ENCODE assay signal across 1 cellular context in the genomic region with DNA sequence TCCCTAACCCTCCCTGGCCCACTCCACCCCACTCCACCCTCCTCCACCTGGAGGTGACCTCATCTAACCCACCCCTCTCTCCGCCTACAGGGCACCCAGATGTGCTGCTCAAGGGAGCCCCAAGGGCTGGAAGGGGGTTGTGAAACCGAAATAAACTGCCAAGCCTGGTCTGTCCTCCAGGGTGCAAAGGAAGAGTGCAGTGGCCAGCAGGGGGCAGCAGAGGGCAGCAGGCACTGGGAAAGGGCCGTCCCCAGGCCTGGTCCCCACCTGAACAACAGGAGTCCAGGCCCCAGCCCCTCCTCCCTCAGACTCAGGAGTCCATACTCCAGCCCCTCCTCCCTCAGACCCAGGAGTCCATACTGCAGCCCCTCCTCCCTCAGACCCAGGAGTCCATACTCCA.
TF ChIP-seq lines count a peak whose summit lies in the region.

No MANE protein-coding gene starts in this region.

TF ChIP-seq in HepG2, 621 proteins besides CTCF, POLR2A, EP300 and RAD21 (continued from another document and continues in another):
- 0 out of 2 replicates have a peak, but pooled peaks have one; percentile 25 for TF ChIP-seq ZBTB26 (CRISPR knock-in tag; IDR thresholded peaks at IDR 0.05; ENCODE audit: borderline replicate concordance)
- TF ChIP-seq ZNF33B (CRISPR knock-in tag; IDR thresholded peaks at IDR 0.05), result 0 out of 2 replicates have a peak, but pooled peaks have one; percentile 48
- peak; percentile 48; the same call in 1 of the 2 replicates for TF ChIP-seq ZBTB38 (CRISPR knock-in tag; IDR thresholded peaks at IDR 0.05)
- peak; percentile 49; the same call in 1 of the 2 replicates for TF ChIP-seq ZNF746 (CRISPR knock-in tag; IDR thresholded peaks at IDR 0.05)
- TF ChIP-seq ZNF20 (CRISPR knock-in tag; IDR thresholded peaks at IDR 0.05), result no peak
- TF ChIP-seq MEIS1 (CRISPR knock-in tag; IDR thresholded peaks at IDR 0.05; ENCODE audit: borderline replicate concordance), result 0 out of 2 replicates have a peak, but pooled peaks have one; percentile 34
- peak; percentile 41; the same call in 1 of the 2 replicates for TF ChIP-seq KDM1A (CRISPR knock-in tag; IDR thresholded peaks at IDR 0.05)
- TF ChIP-seq WIZ (CRISPR knock-in tag; IDR thresholded peaks at IDR 0.05), result no peak
- TF ChIP-seq, protein P1, sequence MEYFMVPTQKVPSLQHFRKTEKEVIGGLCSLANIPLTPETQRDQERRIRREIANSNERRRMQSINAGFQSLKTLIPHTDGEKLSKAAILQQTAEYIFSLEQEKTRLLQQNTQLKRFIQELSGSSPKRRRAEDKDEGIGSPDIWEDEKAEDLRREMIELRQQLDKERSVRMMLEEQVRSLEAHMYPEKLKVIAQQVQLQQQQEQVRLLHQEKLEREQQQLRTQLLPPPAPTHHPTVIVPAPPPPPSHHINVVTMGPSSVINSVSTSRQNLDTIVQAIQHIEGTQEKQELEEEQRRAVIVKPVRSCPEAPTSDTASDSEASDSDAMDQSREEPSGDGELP (IDR thresholded peaks at IDR 0.05; ENCODE audit: borderline replicate concordance, low read depth), result peak; percentile 16; the same call in 1 of the 2 replicates
- TF ChIP-seq HOXA3 (CRISPR knock-in tag; IDR thresholded peaks at IDR 0.05), result peak; percentile 75
- no peak for TF ChIP-seq ARID3A (IDR thresholded peaks at IDR 0.05; ENCODE audit: low read depth, low read length)
- TF ChIP-seq ZNF589 (CRISPR knock-in tag; conservative IDR thresholded peaks at IDR 0.05), result no peak
- peak; percentile 62 for TF ChIP-seq ZMYM4 (CRISPR knock-in tag; IDR thresholded peaks at IDR 0.05)
- no peak for TF ChIP-seq NR2F1 (CRISPR knock-in tag; IDR thresholded peaks at IDR 0.05)
- TF ChIP-seq ZNF496 (CRISPR knock-in tag; IDR thresholded peaks at IDR 0.05; ENCODE audit: insufficient replicate concordance), result no peak
- TF ChIP-seq ELF4 (CRISPR knock-in tag; IDR thresholded peaks at IDR 0.05; ENCODE audit: borderline replicate concordance), result no peak
- TF ChIP-seq NR2F6 (IDR thresholded peaks at IDR 0.05), result no peak
- peak; percentile 46 for TF ChIP-seq NR2F6 (CRISPR knock-in tag; IDR thresholded peaks at IDR 0.05)
- no peak for TF ChIP-seq ZNF256 (CRISPR knock-in tag; conservative IDR thresholded peaks at IDR 0.05)
- TF ChIP-seq CBFB (CRISPR knock-in tag; IDR thresholded peaks at IDR 0.05), result peak; percentile 44; the same call in 1 of the 2 replicates
- no peak for TF ChIP-seq SIX1 (CRISPR knock-in tag; IDR thresholded peaks at IDR 0.05; ENCODE audit: borderline replicate concordance)
- TF ChIP-seq NAIF1 (CRISPR knock-in tag; IDR thresholded peaks at IDR 0.05; ENCODE audit: borderline replicate concordance), result no peak
- peak; percentile 85; the same call in 1 of the 2 replicates for TF ChIP-seq ZNF556 (CRISPR knock-in tag; IDR thresholded peaks at IDR 0.05; ENCODE audit: borderline replicate concordance)
- no peak for TF ChIP-seq ARID2 (CRISPR knock-in tag; IDR thresholded peaks at IDR 0.05; ENCODE audit: borderline replicate concordance)
- 0 out of 2 replicates have a peak, but pooled peaks have one; percentile 36 for TF ChIP-seq ZBTB25 (CRISPR knock-in tag; IDR thresholded peaks at IDR 0.05)
- TF ChIP-seq ETV6 (CRISPR knock-in tag; conservative IDR thresholded peaks at IDR 0.05), result 0 out of 2 replicates have a peak, but pooled peaks have one; percentile 22
- no peak for TF ChIP-seq ZSCAN30 (CRISPR knock-in tag; IDR thresholded peaks at IDR 0.05)
- peak; percentile 60; the same call in 1 of the 2 replicates for TF ChIP-seq FOXO1 (CRISPR knock-in tag; IDR thresholded peaks at IDR 0.05)
- TF ChIP-seq, protein P2, sequence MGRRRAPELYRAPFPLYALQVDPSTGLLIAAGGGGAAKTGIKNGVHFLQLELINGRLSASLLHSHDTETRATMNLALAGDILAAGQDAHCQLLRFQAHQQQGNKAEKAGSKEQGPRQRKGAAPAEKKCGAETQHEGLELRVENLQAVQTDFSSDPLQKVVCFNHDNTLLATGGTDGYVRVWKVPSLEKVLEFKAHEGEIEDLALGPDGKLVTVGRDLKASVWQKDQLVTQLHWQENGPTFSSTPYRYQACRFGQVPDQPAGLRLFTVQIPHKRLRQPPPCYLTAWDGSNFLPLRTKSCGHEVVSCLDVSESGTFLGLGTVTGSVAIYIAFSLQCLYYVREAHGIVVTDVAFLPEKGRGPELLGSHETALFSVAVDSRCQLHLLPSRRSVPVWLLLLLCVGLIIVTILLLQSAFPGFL (CRISPR knock-in tag; IDR thresholded peaks at IDR 0.05), result no peak
- TF ChIP-seq POLR2G (IDR thresholded peaks at IDR 0.05; ENCODE audit: low read depth, low read length), result no peak
- TF ChIP-seq, protein P3, sequence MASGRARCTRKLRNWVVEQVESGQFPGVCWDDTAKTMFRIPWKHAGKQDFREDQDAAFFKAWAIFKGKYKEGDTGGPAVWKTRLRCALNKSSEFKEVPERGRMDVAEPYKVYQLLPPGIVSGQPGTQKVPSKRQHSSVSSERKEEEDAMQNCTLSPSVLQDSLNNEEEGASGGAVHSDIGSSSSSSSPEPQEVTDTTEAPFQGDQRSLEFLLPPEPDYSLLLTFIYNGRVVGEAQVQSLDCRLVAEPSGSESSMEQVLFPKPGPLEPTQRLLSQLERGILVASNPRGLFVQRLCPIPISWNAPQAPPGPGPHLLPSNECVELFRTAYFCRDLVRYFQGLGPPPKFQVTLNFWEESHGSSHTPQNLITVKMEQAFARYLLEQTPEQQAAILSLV (CRISPR knock-in tag; IDR thresholded peaks at IDR 0.05; ENCODE audit: borderline replicate concordance), result 0 out of 2 replicates have a peak, but pooled peaks have one; percentile 50
- TF ChIP-seq RAD51 (IDR thresholded peaks at IDR 0.05; ENCODE audit: borderline replicate concordance), result no peak
- no peak for TF ChIP-seq THYN1 (CRISPR knock-in tag; IDR thresholded peaks at IDR 0.05; ENCODE audit: borderline replicate concordance, low read depth)
- no peak for TF ChIP-seq ZFP1 (CRISPR knock-in tag; IDR thresholded peaks at IDR 0.05)
- TF ChIP-seq SMAD3 (CRISPR knock-in tag; IDR thresholded peaks at IDR 0.05), result peak; percentile 35; the same call in 1 of the 2 replicates
- TF ChIP-seq ZNF124 (CRISPR knock-in tag; IDR thresholded peaks at IDR 0.05), result no peak
- 0 out of 2 replicates have a peak, but pooled peaks have one; percentile 39 for TF ChIP-seq ESRRA (CRISPR knock-in tag; IDR thresholded peaks at IDR 0.05; ENCODE audit: low read depth)
- TF ChIP-seq BCL6 (CRISPR knock-in tag; IDR thresholded peaks at IDR 0.05), result no peak
- TF ChIP-seq, protein P4, sequence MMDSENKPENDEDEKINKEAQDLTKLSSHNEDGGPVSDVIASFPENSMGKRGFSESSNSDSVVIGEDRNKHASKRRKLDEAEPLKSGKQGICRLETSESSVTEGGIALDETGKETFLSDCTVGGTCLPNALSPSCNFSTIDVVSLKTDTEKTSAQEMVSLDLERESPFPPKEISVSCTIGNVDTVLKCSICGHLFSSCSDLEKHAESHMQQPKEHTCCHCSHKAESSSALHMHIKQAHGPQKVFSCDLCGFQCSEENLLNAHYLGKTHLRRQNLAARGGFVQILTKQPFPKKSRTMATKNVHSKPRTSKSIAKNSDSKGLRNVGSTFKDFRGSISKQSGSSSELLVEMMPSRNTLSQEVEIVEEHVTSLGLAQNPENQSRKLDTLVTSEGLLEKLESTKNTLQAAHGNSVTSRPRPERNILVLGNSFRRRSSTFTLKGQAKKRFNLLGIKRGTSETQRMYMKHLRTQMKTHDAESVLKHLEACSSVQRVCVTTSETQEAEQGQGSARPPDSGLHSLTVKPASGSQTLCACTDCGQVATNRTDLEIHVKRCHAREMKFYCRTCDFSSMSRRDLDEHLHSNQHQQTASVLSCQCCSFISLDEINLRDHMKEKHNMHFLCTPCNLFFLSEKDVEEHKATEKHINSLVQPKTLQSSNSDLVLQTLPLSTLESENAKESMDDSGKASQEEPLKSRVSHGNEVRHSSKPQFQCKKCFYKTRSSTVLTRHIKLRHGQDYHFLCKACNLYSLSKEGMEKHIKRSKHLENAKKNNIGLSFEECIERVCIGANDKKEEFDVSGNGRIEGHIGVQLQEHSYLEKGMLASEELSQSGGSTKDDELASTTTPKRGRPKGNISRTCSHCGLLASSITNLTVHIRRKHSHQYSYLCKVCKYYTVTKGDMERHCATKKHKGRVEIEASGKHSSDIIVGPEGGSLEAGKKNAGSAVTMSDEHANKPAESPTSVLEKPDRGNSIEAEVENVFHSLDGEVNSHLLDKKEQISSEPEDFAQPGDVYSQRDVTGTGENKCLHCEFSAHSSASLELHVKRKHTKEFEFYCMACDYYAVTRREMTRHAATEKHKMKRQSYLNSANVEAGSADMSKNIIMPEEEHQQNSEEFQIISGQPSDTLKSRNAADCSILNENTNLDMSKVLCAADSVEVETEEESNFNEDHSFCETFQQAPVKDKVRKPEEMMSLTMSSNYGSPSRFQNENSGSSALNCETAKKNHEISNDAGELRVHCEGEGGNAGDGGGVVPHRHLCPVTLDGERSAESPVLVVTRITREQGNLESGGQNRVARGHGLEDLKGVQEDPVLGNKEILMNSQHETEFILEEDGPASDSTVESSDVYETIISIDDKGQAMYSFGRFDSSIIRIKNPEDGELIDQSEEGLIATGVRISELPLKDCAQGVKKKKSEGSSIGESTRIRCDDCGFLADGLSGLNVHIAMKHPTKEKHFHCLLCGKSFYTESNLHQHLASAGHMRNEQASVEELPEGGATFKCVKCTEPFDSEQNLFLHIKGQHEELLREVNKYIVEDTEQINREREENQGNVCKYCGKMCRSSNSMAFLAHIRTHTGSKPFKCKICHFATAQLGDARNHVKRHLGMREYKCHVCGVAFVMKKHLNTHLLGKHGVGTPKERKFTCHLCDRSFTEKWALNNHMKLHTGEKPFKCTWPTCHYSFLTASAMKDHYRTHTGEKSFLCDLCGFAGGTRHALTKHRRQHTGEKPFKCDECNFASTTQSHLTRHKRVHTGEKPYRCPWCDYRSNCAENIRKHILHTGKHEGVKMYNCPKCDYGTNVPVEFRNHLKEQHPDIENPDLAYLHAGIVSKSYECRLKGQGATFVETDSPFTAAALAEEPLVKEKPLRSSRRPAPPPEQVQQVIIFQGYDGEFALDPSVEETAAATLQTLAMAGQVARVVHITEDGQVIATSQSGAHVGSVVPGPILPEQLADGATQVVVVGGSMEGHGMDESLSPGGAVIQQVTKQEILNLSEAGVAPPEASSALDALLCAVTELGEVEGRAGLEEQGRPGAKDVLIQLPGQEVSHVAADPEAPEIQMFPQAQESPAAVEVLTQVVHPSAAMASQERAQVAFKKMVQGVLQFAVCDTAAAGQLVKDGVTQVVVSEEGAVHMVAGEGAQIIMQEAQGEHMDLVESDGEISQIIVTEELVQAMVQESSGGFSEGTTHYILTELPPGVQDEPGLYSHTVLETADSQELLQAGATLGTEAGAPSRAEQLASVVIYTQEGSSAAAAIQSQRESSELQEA (CRISPR knock-in tag; IDR thresholded peaks at IDR 0.05; ENCODE audit: not compliant biosample characterization), result no peak
- TF ChIP-seq ZNF281 (CRISPR knock-in tag; IDR thresholded peaks at IDR 0.05; ENCODE audit: borderline replicate concordance), result peak; percentile 82; the same call in 1 of the 2 replicates
- TF ChIP-seq NR2C2 (CRISPR knock-in tag; IDR thresholded peaks at IDR 0.05; ENCODE audit: borderline replicate concordance), result no peak
- TF ChIP-seq HNF4A (CRISPR knock-in tag; IDR thresholded peaks at IDR 0.05), result peak; percentile 79
- TF ChIP-seq ZNF253 (CRISPR knock-in tag; IDR thresholded peaks at IDR 0.05; ENCODE audit: borderline replicate concordance), result no peak
- no peak for TF ChIP-seq ZNF296 (CRISPR knock-in tag; conservative IDR thresholded peaks at IDR 0.05)
- TF ChIP-seq ZMAT3 (CRISPR knock-in tag; conservative IDR thresholded peaks at IDR 0.05), result peak; percentile 61; the same call in 1 of the 2 replicates
- no peak for TF ChIP-seq FOXP1 (IDR thresholded peaks at IDR 0.05)
- peak; percentile 21; the same call in 1 of the 2 replicates for TF ChIP-seq FOXP1 (CRISPR knock-in tag; IDR thresholded peaks at IDR 0.05)
